In genomic region chr16:5099174-5099573, GRCh38 we compare ENCODE assay signal across 1 cellular context.
TF ChIP-seq lines count a peak whose summit lies in the region.

No MANE protein-coding gene starts in this region.

TF ChIP-seq in HEK293, 187 proteins besides CTCF, POLR2A, EP300 and RAD21:
- TF ChIP-seq PRDM10 (tag by site-specific recombination; IDR thresholded peaks at IDR 0.05) (peak; percentile 40; the same call in 1 of the 2 replicates), OSR2 (tag by site-specific recombination; IDR thresholded peaks at IDR 0.05) (peak; percentile 87), SP7 (tag by site-specific recombination; IDR thresholded peaks at IDR 0.05) (0 out of 2 replicates have a peak, but pooled peaks have one; percentile 14), ZNF843 (tag by site-specific recombination; IDR thresholded peaks at IDR 0.05) (peak; percentile 46; the same call in 1 of the 2 replicates), IKZF3 (tag by site-specific recombination; IDR thresholded peaks at IDR 0.05) (peak; percentile 54), ZXDB (tag by site-specific recombination; IDR thresholded peaks at IDR 0.05) (0 out of 2 replicates have a peak, but pooled peaks have one; percentile 7), OVOL3 (tag by site-specific recombination; IDR thresholded peaks at IDR 0.05) (peak; percentile 44; the same call in 1 of the 2 replicates), WT1 (tag by site-specific recombination; IDR thresholded peaks at IDR 0.05) (peak; percentile 68)
